9 cellular contexts compared by ENCODE assay signal in the genomic region with DNA sequence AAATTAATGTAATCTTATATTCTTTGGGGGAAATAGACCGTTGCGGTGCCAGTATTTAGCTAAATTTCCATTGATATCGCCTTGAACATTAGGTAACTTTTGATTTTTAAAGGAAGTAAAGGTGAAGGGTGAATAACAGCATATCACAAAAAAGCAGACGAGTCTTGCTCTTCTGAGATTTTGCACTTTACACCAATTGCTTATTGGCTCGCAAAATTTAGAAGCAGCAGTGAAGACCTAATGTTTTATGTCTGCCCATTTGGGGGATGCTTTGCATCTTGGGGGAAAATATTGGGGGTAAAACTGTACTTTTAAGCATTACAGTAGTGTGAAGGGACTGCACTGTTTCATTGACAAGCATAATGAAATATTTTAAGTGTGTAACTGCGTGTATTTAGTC. TPM values are rescaled to one million over a fixed set of nuclear protein-coding genes. Genes with fewer than 3 reads are reported as not detected.
DNase-seq lines count a peak whose midpoint lies in the region; ATAC-seq, FAIRE-seq and TF ChIP-seq lines count a peak whose summit lies in the region.
"Had no signal": no experiment of that assay in that cellular context is flagged by ENCODE, and none has a peak within 500 bp of the region (broad histone marks: within the 10 kb centered on the region; RNA-seq: fewer than 3 reads in every experiment).

No MANE protein-coding gene starts in this region.

- H3K27me3 Mint-ChIP-seq in activated T-cell treated with anti-CD3 and anti-CD28 coated beads, Interleukin-2, amount 50 U/mL, for 4 hours (ENCODE audit: low read depth), result no peaks in the 10 kb centered on the region
- H3K27me3 Mint-ChIP-seq: T-helper 17 cell had no signal

- H3K79me2 ChIP-seq in GM12878 (ENCODE audit: control insufficient read depth, insufficient read depth, low read length), result peaks cover 11% of the 10 kb centered on the region

- H2AFZ ChIP-seq in GM12878 (ENCODE audit: control insufficient read depth, low read depth, low read length), result peak overlapping the region; percentile 20

- no TSS peak for BruUV-seq in GM12878 (replicated peaks; lab: Mats Ljungman, UMichigan)

- CTCF ChIA-PET in GM12878 (lab: Yijun Ruan, JAX), result interaction anchor here (0.9 to 2.0 kb wide), 6 partner anchors 17 to 109 kb away, joined by 3 to 18 read pairs (median 4); no protein-coding TSS in a partner anchor

- in situ Hi-C loops in GM12878 (cut with MboI), result no loop called here
- in situ Hi-C loops in transverse colon (cut with MboI; ENCODE audit: low pct_ligation_motif_present in 1 of 4, low pct_unique_long_range_greater_than_20kb in 1 of 4, low sequenced_read_pairs in 3 of 4), result no loop called here

- TF ChIP-seq POLR2A in GM12878 (IDR thresholded peaks at IDR 0.05; ENCODE audit: low read depth, low read length) (no peak), transverse colon (IDR thresholded peaks at IDR 0.05) (no peak)

- H3K36me3 Mint-ChIP-seq in activated T-cell treated with anti-CD3 and anti-CD28 coated beads, Interleukin-2, amount 50 U/mL, for 4 hours (ENCODE audit: insufficient read depth), result no peaks in the 10 kb centered on the region

- TF ChIP-seq RAD21 in GM12878 (IDR thresholded peaks at IDR 0.05; ENCODE audit: insufficient read depth, low read depth, low read length), result no peak

- 1% methylated on average over 6 of the region's 6 CpGs for WGBS in GM12878 (ENCODE audit: insufficient coverage, insufficient replicate concordance, low lambda C conversion rate, missing lambda C conversion rate)
- 4% methylated on average over 6 of the region's 6 CpGs for WGBS in transverse colon (ENCODE audit: low coverage in 1 of 2), 2 donors

- H3K36me3 ChIP-seq in GM12878 (ENCODE audit: control insufficient read depth in 2 of 2, insufficient read depth in 2 of 2, low read length in 1 of 2), result no peaks in the 10 kb centered on the region
- H3K36me3 ChIP-seq in lower lobe of right lung, result no peaks in the 10 kb centered on the region
- H3K36me3 ChIP-seq in transverse colon, result no peaks in the 10 kb centered on the region

- no peak overlapping the region for H3K4me3 Mint-ChIP-seq in activated T-cell treated with anti-CD3 and anti-CD28 coated beads, Interleukin-2, amount 50 U/mL, for 4 hours
- H3K4me3 Mint-ChIP-seq: activated T-helper 1 cell treated with anti-CD3 and anti-CD28 coated beads, Interleukin-12 subunit alpha, Interleukin-12 subunit beta, Interleukin-2, Interleukin-4 antibody, amounts not matched to agents 30 ng/mL and 10 ng/mL and 1 ng/mL, durations not matched to agents 14 hours and 24 hours and 36 hours; T-helper 17 cell had no signal

- H3K9me3 ChIP-seq in GM12878 (replicated peaks; ENCODE audit: control insufficient read depth, insufficient read depth, low read length), result no peaks in the 10 kb centered on the region
- no peaks in the 10 kb centered on the region for H3K9me3 ChIP-seq in lower lobe of right lung
- H3K9me3 ChIP-seq in transverse colon, result no peaks in the 10 kb centered on the region

- POLR2A ChIA-PET in GM12878 (lab: Charles Lee), result interaction anchor here (1.3 to 1.8 kb wide), 3 partner anchors 89 to 103 kb away, joined by 3 to 8 read pairs (median 4); partner anchors contain the start of gene ABCA5

- H3K4me1 ChIP-seq in GM12878 (ENCODE audit: control insufficient read depth, insufficient read depth, low read length) (no peaks in the 10 kb centered on the region), lower lobe of right lung (peaks cover 24% of the 10 kb centered on the region), transverse colon (peaks cover 9 to 47% (median 25%) of the 10 kb centered on the region in 4 donors)

- H3K27me3 ChIP-seq in GM12878 (replicated peaks in 1 of 2; ENCODE audit: control insufficient read depth in 2 of 2, insufficient read depth in 2 of 2, low read length in 1 of 2) (no peaks in the 10 kb centered on the region), lower lobe of right lung (ENCODE audit: low read depth) (no peaks in the 10 kb centered on the region), transverse colon (no peaks in the 10 kb centered on the region)

- DNase-seq in HFF-Myc (ENCODE audit: extremely low read depth, low read depth) (no peak), GM12878 (ENCODE audit: low read depth, low spot score) (no peak), lower lobe of right lung (no peak), transverse colon (no peak)
- DNase-seq in activated T-cell treated with anti-CD3 and anti-CD28 coated beads, Interleukin-2, amount 50 U/mL, for 4 hours, result no peak

- no peaks in the 10 kb centered on the region for H3K9me3 Mint-ChIP-seq in activated T-cell treated with anti-CD3 and anti-CD28 coated beads, Interleukin-2, amount 50 U/mL, for 4 hours
- H3K9me3 Mint-ChIP-seq: activated T-helper 1 cell treated with anti-CD3 and anti-CD28 coated beads, Interleukin-12 subunit alpha, Interleukin-12 subunit beta, Interleukin-2, Interleukin-4 antibody, amounts not matched to agents 30 ng/mL and 10 ng/mL and 1 ng/mL, durations not matched to agents 14 hours and 24 hours and 36 hours had no signal

- peak overlapping the region; percentile 45 for H3K27ac ChIP-seq in GM12878 (ENCODE audit: control insufficient read depth, insufficient read depth)
- no peak overlapping the region for H3K27ac ChIP-seq in lower lobe of right lung
- peak overlapping the region; percentile 55 to 80 (median 73) for H3K27ac ChIP-seq in transverse colon

- H3K4me3 ChIP-seq in HFF-Myc (replicated peaks; ENCODE audit: low read depth, low read length) (peak overlapping the region; percentile 48), GM12878 (peak overlapping the region; percentile 69), lower lobe of right lung (peak overlapping the region; percentile 62), transverse colon (peak overlapping the region in 3 of 4 donors; percentile 40 to 65 (median 42))

- ATAC-seq in GM12878 (no peak; the same call in 2 of the 3 replicates), lower lobe of right lung (no peak), HG02588 (IDR thresholded peaks at IDR 0.05; ENCODE audit: unreplicated experiment) (no peak), GM18858 (IDR thresholded peaks at IDR 0.05; ENCODE audit: unreplicated experiment) (no peak)
- ATAC-seq in activated T-cell treated with anti-CD3 and anti-CD28 coated beads, Interleukin-2, amount 50 U/mL, for 4 hours, result no peak

- no peak for TF ChIP-seq EP300 in GM12878 (IDR thresholded peaks at IDR 0.05; ENCODE audit: borderline replicate concordance in 1 of 2, control insufficient read depth in 1 of 2, low read depth in 2 of 2, low read length in 2 of 2)
- no peak for TF ChIP-seq EP300 in transverse colon (IDR thresholded peaks at IDR 0.05; ENCODE audit: low read depth)

- intact Hi-C loops in GM12878 (cut with micrococcal nuclease; ENCODE audit: unreplicated experiment), result loop anchor here (2.0 kb wide), 1 partner anchor 101 kb away; no protein-coding TSS in a partner anchor
- intact Hi-C loops in lower lobe of right lung (cut with DNase I), result no loop called here
- intact Hi-C loops in transverse colon (cut with DNase I; ENCODE audit: low total_unique reads), result loop anchor here (2.0 kb wide), 1 partner anchor 57 kb away; no protein-coding TSS in a partner anchor

- SMC1A ChIA-PET in GM12878 (lab: Charles Lee; ENCODE audit: uncharacterized antibody, unreplicated experiment), result interaction anchor here (0.8 to 2.1 kb wide), 12 partner anchors 12 to 135 kb away, joined by 3 to 13 read pairs (median 5); partner anchors contain the start of gene ABCA5

- peak overlapping the region; percentile 82 for H3K4me2 ChIP-seq in GM12878 (ENCODE audit: control insufficient read depth, insufficient read depth)

- RAD21 ChIA-PET in GM12878 (lab: Charles Lee; ENCODE audit: unreplicated experiment), result interaction anchor here (0.9 to 2.1 kb wide), 7 partner anchors 12 to 794 kb away, joined by 3 to 8 read pairs (median 3); no protein-coding TSS in a partner anchor

- peak overlapping the region; percentile 53 for H3K9ac ChIP-seq in GM12878 (ENCODE audit: control insufficient read depth, insufficient read depth, low read length)

- H4K20me1 ChIP-seq in GM12878 (ENCODE audit: control insufficient read depth, insufficient read depth), result no peaks in the 10 kb centered on the region

- TF ChIP-seq CTCF in HFF-Myc (IDR thresholded peaks at IDR 0.05; ENCODE audit: low read depth, low read length, missing control alignments) (no peak), GM12878 (IDR thresholded peaks at IDR 0.05 in 2 of 3, conservative IDR thresholded peaks at IDR 0.05 in 1 of 3; ENCODE audit: control insufficient read depth in 2 of 3, extremely low read depth in 1 of 3, insufficient read depth in 1 of 3, low read depth in 3 of 3, low read length in 3 of 3) (no peak), lower lobe of right lung (IDR thresholded peaks at IDR 0.05) (no peak), transverse colon (IDR thresholded peaks at IDR 0.05) (no peak)

- FAIRE-seq in GM12878 (lab: Jason Lieb, UNC), result no peak

- H3K4me1 Mint-ChIP-seq in activated T-cell treated with anti-CD3 and anti-CD28 coated beads, Interleukin-2, amount 50 U/mL, for 4 hours (ENCODE audit: low read depth), result no peaks in the 10 kb centered on the region

TF ChIP-seq in GM12878, 131 proteins besides CTCF, POLR2A, EP300 and RAD21 (continues in another document):
- TF ChIP-seq SUZ12 (IDR thresholded peaks at IDR 0.05; ENCODE audit: unreplicated experiment), result no peak

RNA-seq across cellular contexts. Expression of gene MAP2K6, which starts 0.9 kb away (rescaled TPM):
- 13.7 and 14.6 TPM in 2 replicates for total RNA-seq in GM12878 (2013; cell fraction: nucleolus; rRNA removed)
- total RNA-seq in GM12878 (2014; rRNA removed) (24.1 and 32.4 TPM in 2 replicates), GM12878 (2014; rRNA removed; fragmentation: Illumina TruSeq; extraction: Trizol) (19.9 and 22.3 TPM in 2 replicates), GM12878 (2021) (23.5 and 24.6 TPM in 2 replicates), lower lobe of right lung (6.3 TPM), transverse colon (10 to 100 TPM; 16.1 to 50.7 (median 45.8) TPM)
- 14.5 TPM for polyA plus RNA-seq in GM12878 (2011; ENCODE audit: low read depth)
- polyA plus RNA-seq in GM12878 (2011; rRNA removed) (16.4 and 20.2 TPM in 2 replicates), GM12878 (2014; fragmentation: Illumina TruSeq; extraction: Trizol) (27.5 and 28.1 TPM in 2 replicates), GM12878 (2014; fragmentation: Nextera tagmentation; extraction: Ambion mirVana) (10 to 100 TPM; 61.4 to 70.3 TPM), GM12878 (2014; rRNA removed) (17.8 and 21.1 TPM in 2 replicates), GM12878 (2016; fragmentation: Nextera tagmentation; extraction: Ambion mirVana) (10 to 100 TPM; 15.6 to 16.7 TPM)
- polyA plus RNA-seq in GM12878 (2011; cell fraction: cytosol; rRNA removed), result 9.9 and 10.2 TPM in 2 replicates
- polyA plus RNA-seq in GM12878 (2011; cell fraction: nucleus; rRNA removed), result 5.8 and 6.8 TPM in 2 replicates
- 18.7 and 19.2 TPM in 2 replicates for polyA plus RNA-seq in GM12878 (2012)
- 12.7 and 16.5 TPM in 2 replicates for polyA minus RNA-seq in GM12878 (2011; rRNA and poly(A)+ RNA removed)
- 2.8 and 3.3 TPM in 2 replicates for polyA minus RNA-seq in GM12878 (2011; cell fraction: cytosol; rRNA and poly(A)+ RNA removed)
- polyA minus RNA-seq in GM12878 (2011; cell fraction: nucleus; rRNA and poly(A)+ RNA removed), result 7.1 and 7.7 TPM in 2 replicates
- 1 to 10 TPM in 1 of 3 donors, under 1 TPM in 2; 0.71 to 1.1 (median 0.87) TPM for total RNA-seq in activated T-cell treated with anti-CD3 and anti-CD28 coated beads, Interleukin-2, amount 50 U/mL, for 4 hours
